ENCODE assay signal across 8 cellular contexts in genomic region chr1:212557739-212558664, GRCh38. TPM values are rescaled to one million over a fixed set of nuclear protein-coding genes. Genes with fewer than 3 reads are reported as not detected.
DNase-seq lines count a peak whose midpoint lies in the region; ATAC-seq and TF ChIP-seq lines count a peak whose summit lies in the region.

No MANE protein-coding gene starts in this region.

- peaks cover 7% of the 10 kb centered on the region for H3K4me1 Mint-ChIP-seq in activated CD4-positive, alpha-beta T cell treated with anti-CD3 and anti-CD28 coated beads, Interleukin-2, amount 10 ng/mL, durations not matched to agents 24 days and 14 days

- H3K27ac ChIP-seq in SJSA1 = peak overlapping the region; percentile 93
- peak overlapping the region; percentile 88 to 100 for H3K27ac ChIP-seq in uterus

- H3K4me3 ChIP-seq in SJSA1 = peak overlapping the region; percentile 55
- peak overlapping the region; percentile 63 for H3K4me3 ChIP-seq in epithelial cell of esophagus (ENCODE audit: low read length)
- peak overlapping the region; percentile 62 to 97 for H3K4me3 ChIP-seq in uterus

- TF ChIP-seq CTCF in epithelial cell of esophagus (IDR thresholded peaks at IDR 0.05; ENCODE audit: insufficient read depth, low read depth, low read length, missing control alignments) (no peak), uterus (IDR thresholded peaks at IDR 0.05) (no peak), GM10266 (IDR thresholded peaks at IDR 0.05; ENCODE audit: control insufficient read depth, insufficient read depth, low read depth, missing control alignments) (no peak)

- H3K36me3 ChIP-seq in SJSA1 (no peaks in the 10 kb centered on the region), uterus (no peaks in the 10 kb centered on the region)

- intact Hi-C loops in activated CD4-positive, alpha-beta T cell treated with anti-CD3 and anti-CD28 coated beads, Interleukin-2, amount 10 ng/mL, durations not matched to agents 24 days and 14 days (cut with micrococcal nuclease) = loop anchor here (2.0 kb wide), 2 partner anchors 39 to 51 kb away; partner anchors contain the start of gene ATF3
- intact Hi-C loops in uterus (cut with DNase I; ENCODE audit: low total_unique reads) = no loop called here

- H3K27me3 ChIP-seq in SJSA1 (replicated peaks) = no peaks in the 10 kb centered on the region
- no peaks in the 10 kb centered on the region for H3K27me3 ChIP-seq in uterus

- peak; percentile 28 for ATAC-seq in HG02943 (IDR thresholded peaks at IDR 0.05; ENCODE audit: low read depth, unreplicated experiment)

- peaks cover 8% of the 10 kb centered on the region for H3K9me3 Mint-ChIP-seq in activated CD4-positive, alpha-beta T cell treated with anti-CD3 and anti-CD28 coated beads, Interleukin-2, amount 10 ng/mL, durations not matched to agents 24 days and 14 days

- H3K27me3 Mint-ChIP-seq in activated CD4-positive, alpha-beta T cell treated with anti-CD3 and anti-CD28 coated beads, Interleukin-2, amount 10 ng/mL, durations not matched to agents 24 days and 14 days = peaks cover 39% of the 10 kb centered on the region

- no peak for TF ChIP-seq POLR2A in uterus (IDR thresholded peaks at IDR 0.05)

- H3K9me3 ChIP-seq in SJSA1 (replicated peaks) = no peaks in the 10 kb centered on the region
- no peaks in the 10 kb centered on the region for H3K9me3 ChIP-seq in uterus

- H3K27ac Mint-ChIP-seq in activated CD4-positive, alpha-beta T cell treated with anti-CD3 and anti-CD28 coated beads, Interleukin-2, amount 10 ng/mL, durations not matched to agents 24 days and 14 days = peak overlapping the region; percentile 58

- no peak for DNase-seq in activated CD4-positive, alpha-beta T cell treated with anti-CD3 and anti-CD28 coated beads, Interleukin-2, amount 10 ng/mL, durations not matched to agents 24 days and 14 days
- no peak for DNase-seq in activated CD4-positive, alpha-beta T cell treated with anti-CD3 and anti-CD28 coated beads, Interleukin-2, amount 50 U/mL, for 48 hours
- peak in 1 of 2 experiments; percentile 55 for DNase-seq in SJSA1 (ENCODE audit: low read depth in 1 of 2, low spot score in 2 of 2)
- DNase-seq in epithelial cell of esophagus (ENCODE audit: low read depth) = peak; percentile 53
- peak; percentile 44 for DNase-seq in midbrain (lab: John Stamatoyannopoulos, UW)
- peak in 1 of 2 donors; percentile 56 for DNase-seq in uterus
- DNase-seq in GM10266 (ENCODE audit: extremely low spot score) = no peak

- H3K36me3 Mint-ChIP-seq in activated CD4-positive, alpha-beta T cell treated with anti-CD3 and anti-CD28 coated beads, Interleukin-2, amount 10 ng/mL, durations not matched to agents 24 days and 14 days (ENCODE audit: low read depth) = no peaks in the 10 kb centered on the region

- H3K4me3 Mint-ChIP-seq in activated CD4-positive, alpha-beta T cell treated with anti-CD3 and anti-CD28 coated beads, Interleukin-2, amount 10 ng/mL, durations not matched to agents 24 days and 14 days = peak overlapping the region; percentile 72

- H3K4me1 ChIP-seq in SJSA1 (replicated peaks) = peaks cover 29% of the 10 kb centered on the region
- peaks cover 0 to 3% of the 10 kb centered on the region in 2 donors for H3K4me1 ChIP-seq in uterus

RNA-seq across cellular contexts. Expression of gene ATF3, which starts 50.6 kb away (rescaled TPM):
- total RNA-seq in activated CD4-positive, alpha-beta T cell treated with anti-CD3 and anti-CD28 coated beads, Interleukin-2, amount 10 ng/mL, durations not matched to agents 24 days and 14 days = 21.2 and 29.5 TPM in 2 replicates
- total RNA-seq in SJSA1 (2014; rRNA removed; shearing (Covaris generic)) = 10.1 and 14.9 TPM in 2 replicates
- 10 to 100 TPM in 3 of 4 donors, 1 to 10 TPM in 1; 1.8 to 42.6 (median 24.4) TPM for total RNA-seq in uterus

Comparison
In these comparisons a context has a peak if more than half of its experiments do, and no peak if none do; other contexts are left out.
1. DNase-seq: peak in epithelial cell of esophagus (single experiment) and midbrain (single experiment); none in activated CD4-positive, alpha-beta T cell treated with anti-CD3 and anti-CD28 coated beads, Interleukin-2, amount 10 ng/mL, durations not matched to agents 24 days and 14 days (single experiment), activated CD4-positive, alpha-beta T cell treated with anti-CD3 and anti-CD28 coated beads, Interleukin-2, amount 50 U/mL, for 48 hours (0 of 2) and GM10266 (single experiment).
2. Peak in every context shown above with its lines, with median percentiles within 50 percentile points of each other: H3K4me3 ChIP-seq.